3 cellular contexts compared by ENCODE assay signal in genomic region chr19:16537111-16537510, GRCh38.
TF ChIP-seq lines count a peak whose summit lies in the region.

No MANE protein-coding gene starts in this region.

TF ChIP-seq in SK-N-SH, 30 proteins besides CTCF, POLR2A, EP300 and RAD21:
- TF ChIP-seq RCOR1 (IDR thresholded peaks at IDR 0.05; ENCODE audit: low read length) (no peak), MXI1 (IDR thresholded peaks at IDR 0.05; ENCODE audit: low read depth, low read length) (no peak), FOXM1 (IDR thresholded peaks at IDR 0.05; ENCODE audit: low read depth) (no peak), FOSL2 (IDR thresholded peaks at IDR 0.05; ENCODE audit: borderline replicate concordance, low read depth) (no peak), RFX5 (IDR thresholded peaks at IDR 0.05; ENCODE audit: low read length) (no peak), REST (IDR thresholded peaks at IDR 0.05; ENCODE audit: low read depth, low read length) (no peak), GATA2 (CRISPR knock-in tag; IDR thresholded peaks at IDR 0.05) (no peak), TEAD4 (IDR thresholded peaks at IDR 0.05; ENCODE audit: borderline replicate concordance, insufficient read depth) (no peak), YY1 (IDR thresholded peaks at IDR 0.05; ENCODE audit: low read depth) (no peak), MAX (IDR thresholded peaks at IDR 0.05; ENCODE audit: low read depth) (no peak), GABPA (IDR thresholded peaks at IDR 0.05; ENCODE audit: low read depth) (no peak), TCF12 (IDR thresholded peaks at IDR 0.05) (no peak)

TF ChIP-seq in SK-N-SH treated with all-trans-retinoic acid at 6 μM for 48 hours, 23 proteins besides CTCF, POLR2A, EP300 and RAD21:
- TF ChIP-seq ARNTL (CRISPR knock-in tag; IDR thresholded peaks at IDR 0.05; ENCODE audit: borderline replicate concordance, low read depth) (no peak), ZNF70 (CRISPR knock-in tag; IDR thresholded peaks at IDR 0.05) (no peak), ESRRG (CRISPR knock-in tag; IDR thresholded peaks at IDR 0.05) (no peak), ZNF565 (CRISPR knock-in tag; conservative IDR thresholded peaks at IDR 0.05; ENCODE audit: low read depth) (no peak), PATZ1 (CRISPR knock-in tag; IDR thresholded peaks at IDR 0.05; ENCODE audit: borderline replicate concordance) (no peak)

TF ChIP-seq in HepG2, 621 proteins besides CTCF, POLR2A, EP300 and RAD21:
- no peak for TF ChIP-seq ZNF773 (CRISPR knock-in tag; IDR thresholded peaks at IDR 0.05; ENCODE audit: borderline replicate concordance)
- no peak for TF ChIP-seq ZNF761 (CRISPR knock-in tag; conservative IDR thresholded peaks at IDR 0.05)
- TF ChIP-seq ZBTB3 (CRISPR knock-in tag; IDR thresholded peaks at IDR 0.05; ENCODE audit: borderline replicate concordance, low read depth) = no peak
- peak; percentile 14 for TF ChIP-seq AGO2 (optimal IDR thresholded peaks at IDR 0.05; ENCODE audit: low read depth, low read length)
- no peak for TF ChIP-seq ZNF746 (CRISPR knock-in tag; IDR thresholded peaks at IDR 0.05)
- no peak for TF ChIP-seq MED13 (CRISPR knock-in tag; IDR thresholded peaks at IDR 0.05)
- no peak for TF ChIP-seq CCDC6 (CRISPR knock-in tag; IDR thresholded peaks at IDR 0.05)
- TF ChIP-seq RBFOX2 (IDR thresholded peaks at IDR 0.05; ENCODE audit: low read depth, low read length) = 0 out of 2 replicates have a peak, but pooled peaks have one; percentile 14
- no peak for TF ChIP-seq XRCC5 (optimal IDR thresholded peaks at IDR 0.05; ENCODE audit: low read length)
- no peak for TF ChIP-seq UBTF (CRISPR knock-in tag; IDR thresholded peaks at IDR 0.05)
